ENCODE assay signal across 1 cellular context in the genomic region with DNA sequence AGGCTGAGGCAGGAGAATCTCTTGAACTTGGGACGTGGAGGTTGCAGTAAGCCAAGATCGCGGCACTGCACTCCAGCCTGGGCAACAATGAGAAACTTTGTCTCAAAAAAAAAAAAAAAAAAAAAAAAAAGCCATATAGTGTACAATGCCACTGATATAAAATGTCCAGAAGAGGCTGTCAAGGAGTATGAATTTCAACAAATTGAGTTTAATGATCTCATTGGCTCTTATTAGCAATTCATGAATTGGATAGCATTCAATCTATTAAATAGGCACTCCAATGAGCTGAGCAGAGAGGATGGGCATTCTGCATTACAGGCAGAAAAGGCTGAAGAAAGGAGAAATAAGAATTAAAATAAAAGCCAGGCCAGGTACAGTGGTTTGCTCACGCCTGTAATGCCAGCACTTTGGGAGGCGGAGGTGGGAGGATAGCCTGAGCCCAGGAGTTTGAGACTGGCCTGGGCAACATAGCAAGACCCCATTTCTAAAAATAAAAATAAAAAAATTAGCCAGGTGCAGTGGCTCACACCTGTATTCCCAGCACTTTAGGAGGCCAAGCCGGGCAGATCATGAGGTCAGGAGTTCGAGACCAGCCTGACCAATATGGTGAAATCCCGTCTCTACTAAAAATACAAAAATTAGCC.
TF ChIP-seq lines count a peak whose summit lies in the region.

No MANE protein-coding gene starts in this region.

TF ChIP-seq in GM23338, 12 proteins besides CTCF, POLR2A, EP300 and RAD21 (continued from another document):
- TF ChIP-seq, protein P1, sequence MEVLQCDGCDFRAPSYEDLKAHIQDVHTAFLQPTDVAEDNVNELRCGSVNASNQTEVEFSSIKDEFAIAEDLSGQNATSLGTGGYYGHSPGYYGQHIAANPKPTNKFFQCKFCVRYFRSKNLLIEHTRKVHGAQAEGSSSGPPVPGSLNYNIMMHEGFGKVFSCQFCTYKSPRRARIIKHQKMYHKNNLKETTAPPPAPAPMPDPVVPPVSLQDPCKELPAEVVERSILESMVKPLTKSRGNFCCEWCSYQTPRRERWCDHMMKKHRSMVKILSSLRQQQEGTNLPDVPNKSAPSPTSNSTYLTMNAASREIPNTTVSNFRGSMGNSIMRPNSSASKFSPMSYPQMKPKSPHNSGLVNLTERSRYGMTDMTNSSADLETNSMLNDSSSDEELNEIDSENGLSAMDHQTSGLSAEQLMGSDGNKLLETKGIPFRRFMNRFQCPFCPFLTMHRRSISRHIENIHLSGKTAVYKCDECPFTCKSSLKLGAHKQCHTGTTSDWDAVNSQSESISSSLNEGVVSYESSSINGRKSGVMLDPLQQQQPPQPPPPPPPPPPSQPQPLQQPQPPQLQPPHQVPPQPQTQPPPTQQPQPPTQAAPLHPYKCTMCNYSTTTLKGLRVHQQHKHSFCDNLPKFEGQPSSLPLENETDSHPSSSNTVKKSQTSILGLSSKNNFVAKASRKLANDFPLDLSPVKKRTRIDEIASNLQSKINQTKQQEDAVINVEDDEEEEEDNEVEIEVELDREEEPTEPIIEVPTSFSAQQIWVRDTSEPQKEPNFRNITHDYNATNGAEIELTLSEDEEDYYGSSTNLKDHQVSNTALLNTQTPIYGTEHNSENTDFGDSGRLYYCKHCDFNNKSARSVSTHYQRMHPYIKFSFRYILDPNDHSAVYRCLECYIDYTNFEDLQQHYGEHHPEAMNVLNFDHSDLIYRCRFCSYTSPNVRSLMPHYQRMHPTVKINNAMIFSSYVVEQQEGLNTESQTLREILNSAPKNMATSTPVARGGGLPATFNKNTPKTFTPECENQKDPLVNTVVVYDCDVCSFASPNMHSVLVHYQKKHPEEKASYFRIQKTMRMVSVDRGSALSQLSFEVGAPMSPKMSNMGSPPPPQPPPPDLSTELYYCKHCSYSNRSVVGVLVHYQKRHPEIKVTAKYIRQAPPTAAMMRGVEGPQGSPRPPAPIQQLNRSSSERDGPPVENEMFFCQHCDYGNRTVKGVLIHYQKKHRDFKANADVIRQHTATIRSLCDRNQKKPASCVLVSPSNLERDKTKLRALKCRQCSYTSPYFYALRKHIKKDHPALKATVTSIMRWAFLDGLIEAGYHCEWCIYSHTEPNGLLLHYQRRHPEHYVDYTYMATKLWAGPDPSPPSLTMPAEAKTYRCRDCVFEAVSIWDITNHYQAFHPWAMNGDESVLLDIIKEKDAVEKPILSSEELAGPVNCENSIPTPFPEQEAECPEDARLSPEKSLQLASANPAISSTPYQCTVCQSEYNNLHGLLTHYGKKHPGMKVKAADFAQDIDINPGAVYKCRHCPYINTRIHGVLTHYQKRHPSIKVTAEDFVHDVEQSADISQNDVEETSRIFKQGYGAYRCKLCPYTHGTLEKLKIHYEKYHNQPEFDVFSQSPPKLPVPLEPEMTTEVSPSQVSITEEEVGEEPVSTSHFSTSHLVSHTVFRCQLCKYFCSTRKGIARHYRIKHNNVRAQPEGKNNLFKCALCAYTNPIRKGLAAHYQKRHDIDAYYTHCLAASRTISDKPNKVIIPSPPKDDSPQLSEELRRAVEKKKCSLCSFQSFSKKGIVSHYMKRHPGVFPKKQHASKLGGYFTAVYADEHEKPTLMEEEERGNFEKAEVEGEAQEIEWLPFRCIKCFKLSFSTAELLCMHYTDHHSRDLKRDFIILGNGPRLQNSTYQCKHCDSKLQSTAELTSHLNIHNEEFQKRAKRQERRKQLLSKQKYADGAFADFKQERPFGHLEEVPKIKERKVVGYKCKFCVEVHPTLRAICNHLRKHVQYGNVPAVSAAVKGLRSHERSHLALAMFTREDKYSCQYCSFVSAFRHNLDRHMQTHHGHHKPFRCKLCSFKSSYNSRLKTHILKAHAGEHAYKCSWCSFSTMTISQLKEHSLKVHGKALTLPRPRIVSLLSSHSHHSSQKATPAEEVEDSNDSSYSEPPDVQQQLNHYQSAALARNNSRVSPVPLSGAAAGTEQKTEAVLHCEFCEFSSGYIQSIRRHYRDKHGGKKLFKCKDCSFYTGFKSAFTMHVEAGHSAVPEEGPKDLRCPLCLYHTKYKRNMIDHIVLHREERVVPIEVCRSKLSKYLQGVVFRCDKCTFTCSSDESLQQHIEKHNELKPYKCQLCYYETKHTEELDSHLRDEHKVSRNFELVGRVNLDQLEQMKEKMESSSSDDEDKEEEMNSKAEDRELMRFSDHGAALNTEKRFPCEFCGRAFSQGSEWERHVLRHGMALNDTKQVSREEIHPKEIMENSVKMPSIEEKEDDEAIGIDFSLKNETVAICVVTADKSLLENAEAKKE (CRISPR knock-in tag; IDR thresholded peaks at IDR 0.05) = no peak
- TF ChIP-seq, protein P2, sequence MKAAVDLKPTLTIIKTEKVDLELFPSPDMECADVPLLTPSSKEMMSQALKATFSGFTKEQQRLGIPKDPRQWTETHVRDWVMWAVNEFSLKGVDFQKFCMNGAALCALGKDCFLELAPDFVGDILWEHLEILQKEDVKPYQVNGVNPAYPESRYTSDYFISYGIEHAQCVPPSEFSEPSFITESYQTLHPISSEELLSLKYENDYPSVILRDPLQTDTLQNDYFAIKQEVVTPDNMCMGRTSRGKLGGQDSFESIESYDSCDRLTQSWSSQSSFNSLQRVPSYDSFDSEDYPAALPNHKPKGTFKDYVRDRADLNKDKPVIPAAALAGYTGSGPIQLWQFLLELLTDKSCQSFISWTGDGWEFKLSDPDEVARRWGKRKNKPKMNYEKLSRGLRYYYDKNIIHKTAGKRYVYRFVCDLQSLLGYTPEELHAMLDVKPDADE (IDR thresholded peaks at IDR 0.05) = no peak
- TF ChIP-seq, protein P3, sequence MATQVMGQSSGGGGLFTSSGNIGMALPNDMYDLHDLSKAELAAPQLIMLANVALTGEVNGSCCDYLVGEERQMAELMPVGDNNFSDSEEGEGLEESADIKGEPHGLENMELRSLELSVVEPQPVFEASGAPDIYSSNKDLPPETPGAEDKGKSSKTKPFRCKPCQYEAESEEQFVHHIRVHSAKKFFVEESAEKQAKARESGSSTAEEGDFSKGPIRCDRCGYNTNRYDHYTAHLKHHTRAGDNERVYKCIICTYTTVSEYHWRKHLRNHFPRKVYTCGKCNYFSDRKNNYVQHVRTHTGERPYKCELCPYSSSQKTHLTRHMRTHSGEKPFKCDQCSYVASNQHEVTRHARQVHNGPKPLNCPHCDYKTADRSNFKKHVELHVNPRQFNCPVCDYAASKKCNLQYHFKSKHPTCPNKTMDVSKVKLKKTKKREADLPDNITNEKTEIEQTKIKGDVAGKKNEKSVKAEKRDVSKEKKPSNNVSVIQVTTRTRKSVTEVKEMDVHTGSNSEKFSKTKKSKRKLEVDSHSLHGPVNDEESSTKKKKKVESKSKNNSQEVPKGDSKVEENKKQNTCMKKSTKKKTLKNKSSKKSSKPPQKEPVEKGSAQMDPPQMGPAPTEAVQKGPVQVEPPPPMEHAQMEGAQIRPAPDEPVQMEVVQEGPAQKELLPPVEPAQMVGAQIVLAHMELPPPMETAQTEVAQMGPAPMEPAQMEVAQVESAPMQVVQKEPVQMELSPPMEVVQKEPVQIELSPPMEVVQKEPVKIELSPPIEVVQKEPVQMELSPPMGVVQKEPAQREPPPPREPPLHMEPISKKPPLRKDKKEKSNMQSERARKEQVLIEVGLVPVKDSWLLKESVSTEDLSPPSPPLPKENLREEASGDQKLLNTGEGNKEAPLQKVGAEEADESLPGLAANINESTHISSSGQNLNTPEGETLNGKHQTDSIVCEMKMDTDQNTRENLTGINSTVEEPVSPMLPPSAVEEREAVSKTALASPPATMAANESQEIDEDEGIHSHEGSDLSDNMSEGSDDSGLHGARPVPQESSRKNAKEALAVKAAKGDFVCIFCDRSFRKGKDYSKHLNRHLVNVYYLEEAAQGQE (IDR thresholded peaks at IDR 0.05; ENCODE audit: unreplicated experiment) = no peak
- TF ChIP-seq EZH2phosphoT487 (IDR thresholded peaks at IDR 0.05; ENCODE audit: unreplicated experiment) (no peak), ZNF114 (CRISPR knock-in tag; IDR thresholded peaks at IDR 0.05) (no peak)
